8 cellular contexts compared by ENCODE assay signal in genomic region chr18:12946549-12947354, GRCh38. TPM values are rescaled to one million over a fixed set of nuclear protein-coding genes. Genes with fewer than 3 reads are reported as not detected.
DNase-seq lines count a peak whose midpoint lies in the region; ATAC-seq and FAIRE-seq lines count a peak whose summit lies in the region.

No MANE protein-coding gene starts in this region.

- POLR2A ChIA-PET in activated CD4-positive, alpha-beta T cell treated with anti-CD3 and anti-CD28 coated beads, Interleukin-2, amount 10 ng/mL, durations not matched to agents 7 days and 5 days (lab: Charles Lee), result no interaction called here

- H3K27me3 ChIP-seq in layer of hippocampus (ENCODE audit: control insufficient read depth, insufficient read depth, low read length), result no peaks in the 10 kb centered on the region

- H3K27me3 Mint-ChIP-seq in activated CD4-positive, alpha-beta T cell treated with anti-CD3 and anti-CD28 coated beads, Interleukin-2, amount 10 ng/mL, durations not matched to agents 7 days and 5 days, result no peaks in the 10 kb centered on the region

- no peak for FAIRE-seq in RCC 7860 (lab: Jason Lieb, UNC)

- CTCF ChIA-PET in activated CD4-positive, alpha-beta T cell treated with anti-CD3 and anti-CD28 coated beads, Interleukin-2, amount 10 ng/mL, durations not matched to agents 7 days and 5 days (lab: Charles Lee), result no interaction called here

- no peak for ATAC-seq in stimulated activated naive CD8-positive, alpha-beta T cell treated with anti-CD3 and anti-CD28 coated beads, Interleukin-15, Interleukin-2, amounts not matched to agents 100 U/mL and 50 U/mL, for 24 hours

- no peak for DNase-seq in activated CD4-positive, alpha-beta T cell treated with anti-CD3 and anti-CD28 coated beads, Interleukin-2, amount 10 ng/mL, durations not matched to agents 7 days and 5 days
- no peak for DNase-seq in activated CD4-positive, alpha-beta T cell treated with anti-CD3 and anti-CD28 coated beads for 4 hours
- DNase-seq in HK-2 (ENCODE audit: unreplicated experiment), result peak; percentile 41
- DNase-seq in RCC 7860 (ENCODE audit: low spot score), result peak; percentile 39
- DNase-seq in stimulated activated naive CD8-positive, alpha-beta T cell treated with anti-CD3 and anti-CD28 coated beads, Interleukin-15, Interleukin-2, amounts not matched to agents 100 U/mL and 50 U/mL, for 24 hours, result peak; percentile 39
- no peak for DNase-seq in NCI-H1694 (lab: John Stamatoyannopoulos, UW)

- H3K4me3 Mint-ChIP-seq in activated CD4-positive, alpha-beta T cell treated with anti-CD3 and anti-CD28 coated beads, Interleukin-2, amount 10 ng/mL, durations not matched to agents 7 days and 5 days, result peak overlapping the region; percentile 88

- H3K9me3 Mint-ChIP-seq in activated CD4-positive, alpha-beta T cell treated with anti-CD3 and anti-CD28 coated beads, Interleukin-2, amount 10 ng/mL, durations not matched to agents 7 days and 5 days, result peaks cover 4% of the 10 kb centered on the region

- peaks cover 26% of the 10 kb centered on the region for H3K36me3 Mint-ChIP-seq in activated CD4-positive, alpha-beta T cell treated with anti-CD3 and anti-CD28 coated beads, Interleukin-2, amount 10 ng/mL, durations not matched to agents 7 days and 5 days (ENCODE audit: low read depth)

- peak overlapping the region; percentile 90 for H3K27ac ChIP-seq in cingulate gyrus (ENCODE audit: low read depth, low read length)
- peak overlapping the region; percentile 84 for H3K27ac ChIP-seq in layer of hippocampus (ENCODE audit: low read depth, low read length)

- peak overlapping the region; percentile 98 for H3K27ac Mint-ChIP-seq in activated CD4-positive, alpha-beta T cell treated with anti-CD3 and anti-CD28 coated beads, Interleukin-2, amount 10 ng/mL, durations not matched to agents 7 days and 5 days

- peaks cover 49% of the 10 kb centered on the region for H3K4me1 Mint-ChIP-seq in activated CD4-positive, alpha-beta T cell treated with anti-CD3 and anti-CD28 coated beads, Interleukin-2, amount 10 ng/mL, durations not matched to agents 7 days and 5 days

RNA-seq across cellular contexts. Expression of gene SEH1L, which starts 1.1 kb away (rescaled TPM):
- total RNA-seq in activated CD4-positive, alpha-beta T cell treated with anti-CD3 and anti-CD28 coated beads, Interleukin-2, amount 10 ng/mL, durations not matched to agents 7 days and 5 days, result 10 to 100 TPM; 50.5 to 54.3 TPM

RNA-seq across cellular contexts. Expression of gene CEP192, which starts 44.4 kb away (rescaled TPM):
- total RNA-seq in activated CD4-positive, alpha-beta T cell treated with anti-CD3 and anti-CD28 coated beads, Interleukin-2, amount 10 ng/mL, durations not matched to agents 7 days and 5 days, result 10 to 100 TPM; 52.3 to 55.1 TPM

Comparison
In these comparisons a context has a peak if more than half of its experiments do, and no peak if none do; other contexts are left out.
1. DNase-seq: peak in HK-2 (single experiment), RCC 7860 (single experiment) and stimulated activated naive CD8-positive, alpha-beta T cell treated with anti-CD3 and anti-CD28 coated beads, Interleukin-15, Interleukin-2, amounts not matched to agents 100 U/mL and 50 U/mL, for 24 hours (single experiment); none in activated CD4-positive, alpha-beta T cell treated with anti-CD3 and anti-CD28 coated beads, Interleukin-2, amount 10 ng/mL, durations not matched to agents 7 days and 5 days (single experiment), activated CD4-positive, alpha-beta T cell treated with anti-CD3 and anti-CD28 coated beads for 4 hours (0 of 2) and NCI-H1694 (single experiment).